Comparison of ENCODE assay signal across 7 cellular contexts in genomic region chr11:109193880-109194279, GRCh38.
"Had no signal": no experiment of that assay in that cellular context is flagged by ENCODE, and none has a peak within 500 bp of the region (broad histone marks: within the 10 kb centered on the region; RNA-seq: fewer than 3 reads in every experiment).

No MANE protein-coding gene starts in this region.

- DNase-seq: H9, HCEC 1CT, KBM-7 had no signal

- FAIRE-seq: H1, H54, HTR-8/SVneo had no signal

- H3K4me2 ChIP-seq: GM23338 had no signal

- H3K4me3 ChIP-seq: GM23338 had no signal

- ATAC-seq: GM23338 had no signal

- H2AFZ ChIP-seq: GM23338 had no signal
